ENCODE assay signal across 8 cellular contexts in genomic region chr2:675982-676646, GRCh38. TPM values are rescaled to one million over a fixed set of nuclear protein-coding genes. Genes with fewer than 3 reads are reported as not detected.
DNase-seq lines count a peak whose midpoint lies in the region; ATAC-seq and TF ChIP-seq lines count a peak whose summit lies in the region.

No MANE protein-coding gene starts in this region.

- ATAC-seq in GM21381 (IDR thresholded peaks at IDR 0.05; ENCODE audit: unreplicated experiment) (peak; percentile 21), HG03575 (IDR thresholded peaks at IDR 0.05; ENCODE audit: extremely low read depth, insufficient number of reproducible peaks, low FRiP score, unreplicated experiment) (peak; percentile 6)

- no peaks in the 10 kb centered on the region for H3K27me3 ChIP-seq in kidney epithelial cell (ENCODE audit: control insufficient read depth, insufficient read depth, low read length)

- TF ChIP-seq CTCF in cardiac fibroblast (IDR thresholded peaks at IDR 0.05; ENCODE audit: low read depth, low read length) (peak; percentile 55), kidney epithelial cell (IDR thresholded peaks at IDR 0.05; ENCODE audit: insufficient read depth, low read length, poor library complexity, severe bottlenecking) (peak; percentile 49)

- DNase-seq in Daoy (ENCODE audit: low read depth) (peak; percentile 74), RPMI8226 (peak; percentile 87), cardiac fibroblast (ENCODE audit: low read depth in 2 of 2) (peak; percentile 83 to 96), kidney epithelial cell (ENCODE audit: low read depth) (peak; percentile 78), CD1c-positive myeloid dendritic cell (ENCODE audit: extremely low spot score) (no peak)
- DNase-seq in stimulated activated CD4-positive, alpha-beta T cell treated with anti-CD3 and anti-CD28 coated beads, Interleukin-4, amount 100 ng/mL, for 48 hours (ENCODE audit: low read depth in 2 of 2) = peak; percentile 35 to 38

- peak overlapping the region; percentile 70 to 77 for H3K4me3 ChIP-seq in cardiac fibroblast (replicated peaks in 1 of 2; ENCODE audit: low read depth in 2 of 2, low read length in 2 of 2)
- peak overlapping the region; percentile 67 for H3K4me3 ChIP-seq in kidney epithelial cell (ENCODE audit: low read depth, low read length)

- H3K36me3 ChIP-seq in kidney epithelial cell (ENCODE audit: control insufficient read depth, insufficient read depth, low read length) = no peaks in the 10 kb centered on the region

RNA-seq across cellular contexts. Expression of gene TMEM18, which starts 1.1 kb away (rescaled TPM):
- total RNA-seq in Daoy (2014; rRNA removed; shearing (Covaris generic)) = 30.9 and 83.3 TPM in 2 replicates
- 33.6 and 37.1 TPM in 2 replicates for total RNA-seq in kidney epithelial cell
